In the genomic region with DNA sequence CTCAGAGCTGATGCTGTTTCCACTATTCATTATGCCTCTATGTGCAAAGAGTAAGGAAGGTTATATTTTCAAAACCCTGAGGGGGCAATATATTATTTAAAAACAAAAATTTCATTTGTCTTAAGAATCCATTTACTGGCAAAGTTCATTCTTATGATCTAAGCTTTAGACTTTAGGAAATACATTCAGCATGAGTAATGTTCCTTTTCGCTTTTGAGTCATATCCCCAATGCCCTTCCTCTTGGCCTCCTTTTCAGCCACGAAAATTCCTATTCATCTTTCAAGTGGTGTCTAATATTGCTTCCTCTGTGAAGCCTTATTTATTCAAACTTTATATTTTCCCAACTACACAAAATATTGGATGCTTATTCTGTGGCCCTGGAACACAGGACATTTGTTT, we compare ENCODE assay signal across 15 cellular contexts.
A peak's percentile ranks its signal among the peaks of the same experiment; 100 is the strongest.
DNase-seq lines count a peak whose midpoint lies in the region; ATAC-seq and TF ChIP-seq lines count a peak whose summit lies in the region.
"Had no signal": no experiment of that assay in that cellular context is flagged by ENCODE, and none has a peak within 500 bp of the region (broad histone marks: within the 10 kb centered on the region; RNA-seq: fewer than 3 reads in every experiment).

No MANE protein-coding gene starts in this region.

- no peaks in the 10 kb centered on the region for H3K79me2 ChIP-seq in GM23248 (ENCODE audit: insufficient read depth)

- intact Hi-C loops in sciatic nerve (cut with DNase I): no loop called here

- H3K27me3 ChIP-seq in GM23248 (replicated peaks; ENCODE audit: insufficient read depth): no peaks in the 10 kb centered on the region
- H3K27me3 ChIP-seq: ovary, tibial nerve had no signal

- no peak overlapping the region for H2AFZ ChIP-seq in GM23248

- no peak overlapping the region for H3K27ac ChIP-seq in GM23248
- H3K27ac ChIP-seq: ovary had no signal

- H3K4me2 ChIP-seq in GM23248 (ENCODE audit: unreplicated experiment): peak overlapping the region; percentile 38

- CTCF ChIA-PET in WTC11 (lab: Charles Lee): no interaction called here

- H3K9me2 ChIP-seq in GM23248 (ENCODE audit: insufficient read depth): no peaks in the 10 kb centered on the region

- H3F3A ChIP-seq in GM23248 (ENCODE audit: insufficient read depth): no peaks in the 10 kb centered on the region

- DNase-seq in GM23248 (peak; percentile 64), fibroblast of the conjunctiva (ENCODE audit: low read depth) (peak; percentile 68), sciatic nerve (ENCODE audit: low spot score) (no peak), WTC11 (ENCODE audit: low spot score) (no peak), NCI-H1436 (lab: John Stamatoyannopoulos, UW) (no peak), NCI-H1930 (lab: John Stamatoyannopoulos, UW) (no peak)
- no peak for DNase-seq in stimulated activated CD4-positive, alpha-beta T cell treated with anti-CD3 and anti-CD28 coated beads, Interleukin-1b, Interleukin-23, amount 100 ng/mL, for 48 hours
- DNase-seq: COR-L47, NCI-H1092 treated with DMSO at 0.1 percent for 48 hours, NCI-H774, ovary, T-helper 17 cell had no signal

- no peak for TF ChIP-seq CTCF in WTC11 (IDR thresholded peaks at IDR 0.05)

- H4K20me1 ChIP-seq in GM23248 (ENCODE audit: insufficient read depth): no peaks in the 10 kb centered on the region

- H3K36me3 Mint-ChIP-seq in WTC11: no peaks in the 10 kb centered on the region; the same call in 1 of the 2 replicates
- H3K36me3 Mint-ChIP-seq: activated naive CD8-positive, alpha-beta T cell had no signal

- H3K27me3 Mint-ChIP-seq in WTC11 (ENCODE audit: low read depth): no peaks in the 10 kb centered on the region
- H3K27me3 Mint-ChIP-seq: activated naive CD8-positive, alpha-beta T cell; T-helper 17 cell had no signal

- H3K9me3 Mint-ChIP-seq in WTC11: peaks cover 16% of the 10 kb centered on the region

- H3K9me3 ChIP-seq in GM23248 (ENCODE audit: low read depth): no peaks in the 10 kb centered on the region
- H3K9me3 ChIP-seq: ovary had no signal

- POLR2A ChIA-PET in WTC11 (lab: Charles Lee): no interaction called here

- H3K9ac ChIP-seq in GM23248: no peak overlapping the region

- ATAC-seq in SK-N-SH treated with all-trans-retinoic acid at 6 μM for 48 hours (peak; percentile 76), sciatic nerve (peak; percentile 67), WTC11 (no peak)
- ATAC-seq: T-helper 17 cell had no signal

- no peak overlapping the region for H3K4me3 ChIP-seq in GM23248
- H3K4me3 ChIP-seq: ovary, tibial nerve had no signal

- H3K36me3 ChIP-seq in GM23248 (ENCODE audit: low read depth): no peaks in the 10 kb centered on the region
- H3K36me3 ChIP-seq: ovary, tibial nerve had no signal

- 0 out of 2 replicates have a peak, but pooled peaks cover 5% of the 10 kb centered on the region for H3K4me1 ChIP-seq in GM23248 (ENCODE audit: insufficient read depth)

- H3K27ac Mint-ChIP-seq in WTC11: no peak overlapping the region
- H3K27ac Mint-ChIP-seq: activated naive CD8-positive, alpha-beta T cell; T-helper 17 cell had no signal

- no peaks in the 10 kb centered on the region for H3K4me1 Mint-ChIP-seq in WTC11
- H3K4me1 Mint-ChIP-seq: T-helper 17 cell had no signal

- 0 to 2% methylated on average over 2 of the region's 2 CpGs for WGBS in GM23248 (ENCODE audit: low coverage in 1 of 2, low lambda C conversion rate in 2 of 2, missing lambda C conversion rate in 2 of 2), 2 experiments

- in situ Hi-C loops in GM23248 (cut with MboI): no loop called here

- H3K4me3 Mint-ChIP-seq in WTC11: no peak overlapping the region
- H3K4me3 Mint-ChIP-seq: activated naive CD8-positive, alpha-beta T cell; T-helper 17 cell had no signal

TF ChIP-seq in SK-N-SH treated with all-trans-retinoic acid at 6 μM for 48 hours, 23 proteins besides CTCF, POLR2A, EP300 and RAD21:
- TF ChIP-seq, protein P1, sequence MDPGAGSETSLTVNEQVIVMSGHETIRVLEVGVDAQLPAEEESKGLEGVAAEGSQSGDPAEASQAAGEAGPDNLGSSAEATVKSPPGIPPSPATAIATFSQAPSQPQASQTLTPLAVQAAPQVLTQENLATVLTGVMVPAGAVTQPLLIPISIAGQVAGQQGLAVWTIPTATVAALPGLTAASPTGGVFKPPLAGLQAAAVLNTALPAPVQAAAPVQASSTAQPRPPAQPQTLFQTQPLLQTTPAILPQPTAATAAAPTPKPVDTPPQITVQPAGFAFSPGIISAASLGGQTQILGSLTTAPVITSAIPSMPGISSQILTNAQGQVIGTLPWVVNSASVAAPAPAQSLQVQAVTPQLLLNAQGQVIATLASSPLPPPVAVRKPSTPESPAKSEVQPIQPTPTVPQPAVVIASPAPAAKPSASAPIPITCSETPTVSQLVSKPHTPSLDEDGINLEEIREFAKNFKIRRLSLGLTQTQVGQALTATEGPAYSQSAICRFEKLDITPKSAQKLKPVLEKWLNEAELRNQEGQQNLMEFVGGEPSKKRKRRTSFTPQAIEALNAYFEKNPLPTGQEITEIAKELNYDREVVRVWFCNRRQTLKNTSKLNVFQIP (CRISPR knock-in tag; IDR thresholded peaks at IDR 0.05; ENCODE audit: borderline replicate concordance, low read depth): no peak
- no peak for TF ChIP-seq ARNTL (CRISPR knock-in tag; IDR thresholded peaks at IDR 0.05; ENCODE audit: borderline replicate concordance, low read depth)
- no peak for TF ChIP-seq ZNF70 (CRISPR knock-in tag; IDR thresholded peaks at IDR 0.05)
- peak; percentile 18; the same call in 1 of the 2 replicates for TF ChIP-seq TOX (CRISPR knock-in tag; IDR thresholded peaks at IDR 0.05; ENCODE audit: borderline replicate concordance)

TF ChIP-seq in WTC11, 78 proteins besides CTCF, POLR2A, EP300 and RAD21 (continues in another document):
- TF ChIP-seq, protein P2, sequence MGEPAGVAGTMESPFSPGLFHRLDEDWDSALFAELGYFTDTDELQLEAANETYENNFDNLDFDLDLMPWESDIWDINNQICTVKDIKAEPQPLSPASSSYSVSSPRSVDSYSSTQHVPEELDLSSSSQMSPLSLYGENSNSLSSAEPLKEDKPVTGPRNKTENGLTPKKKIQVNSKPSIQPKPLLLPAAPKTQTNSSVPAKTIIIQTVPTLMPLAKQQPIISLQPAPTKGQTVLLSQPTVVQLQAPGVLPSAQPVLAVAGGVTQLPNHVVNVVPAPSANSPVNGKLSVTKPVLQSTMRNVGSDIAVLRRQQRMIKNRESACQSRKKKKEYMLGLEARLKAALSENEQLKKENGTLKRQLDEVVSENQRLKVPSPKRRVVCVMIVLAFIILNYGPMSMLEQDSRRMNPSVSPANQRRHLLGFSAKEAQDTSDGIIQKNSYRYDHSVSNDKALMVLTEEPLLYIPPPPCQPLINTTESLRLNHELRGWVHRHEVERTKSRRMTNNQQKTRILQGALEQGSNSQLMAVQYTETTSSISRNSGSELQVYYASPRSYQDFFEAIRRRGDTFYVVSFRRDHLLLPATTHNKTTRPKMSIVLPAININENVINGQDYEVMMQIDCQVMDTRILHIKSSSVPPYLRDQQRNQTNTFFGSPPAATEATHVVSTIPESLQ (CRISPR knock-in tag; IDR thresholded peaks at IDR 0.05): no peak
- TF ChIP-seq NR3C1 (CRISPR knock-in tag; conservative IDR thresholded peaks at IDR 0.05; ENCODE audit: low read depth) (no peak), MXD4 (CRISPR knock-in tag; IDR thresholded peaks at IDR 0.05; ENCODE audit: borderline replicate concordance) (no peak), SOX15 (CRISPR knock-in tag; IDR thresholded peaks at IDR 0.05) (no peak), FOXJ3 (CRISPR knock-in tag; IDR thresholded peaks at IDR 0.05; ENCODE audit: borderline replicate concordance) (no peak), NFATC4 (CRISPR knock-in tag; IDR thresholded peaks at IDR 0.05) (no peak), ETV6 (CRISPR knock-in tag; IDR thresholded peaks at IDR 0.05) (no peak), RORB (CRISPR knock-in tag; IDR thresholded peaks at IDR 0.05) (no peak), CREB1 (CRISPR knock-in tag; IDR thresholded peaks at IDR 0.05) (no peak), FOXP1 (CRISPR knock-in tag; IDR thresholded peaks at IDR 0.05; ENCODE audit: borderline replicate concordance) (no peak), ZNF138 (CRISPR knock-in tag; conservative IDR thresholded peaks at IDR 0.05) (no peak), HMGA2 (CRISPR knock-in tag; IDR thresholded peaks at IDR 0.05) (no peak), NFE2L1 (CRISPR knock-in tag; IDR thresholded peaks at IDR 0.05) (no peak)
- TF ChIP-seq, protein P3, sequence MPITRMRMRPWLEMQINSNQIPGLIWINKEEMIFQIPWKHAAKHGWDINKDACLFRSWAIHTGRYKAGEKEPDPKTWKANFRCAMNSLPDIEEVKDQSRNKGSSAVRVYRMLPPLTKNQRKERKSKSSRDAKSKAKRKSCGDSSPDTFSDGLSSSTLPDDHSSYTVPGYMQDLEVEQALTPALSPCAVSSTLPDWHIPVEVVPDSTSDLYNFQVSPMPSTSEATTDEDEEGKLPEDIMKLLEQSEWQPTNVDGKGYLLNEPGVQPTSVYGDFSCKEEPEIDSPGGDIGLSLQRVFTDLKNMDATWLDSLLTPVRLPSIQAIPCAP (CRISPR knock-in tag; IDR thresholded peaks at IDR 0.05): no peak
- TF ChIP-seq, protein P4, sequence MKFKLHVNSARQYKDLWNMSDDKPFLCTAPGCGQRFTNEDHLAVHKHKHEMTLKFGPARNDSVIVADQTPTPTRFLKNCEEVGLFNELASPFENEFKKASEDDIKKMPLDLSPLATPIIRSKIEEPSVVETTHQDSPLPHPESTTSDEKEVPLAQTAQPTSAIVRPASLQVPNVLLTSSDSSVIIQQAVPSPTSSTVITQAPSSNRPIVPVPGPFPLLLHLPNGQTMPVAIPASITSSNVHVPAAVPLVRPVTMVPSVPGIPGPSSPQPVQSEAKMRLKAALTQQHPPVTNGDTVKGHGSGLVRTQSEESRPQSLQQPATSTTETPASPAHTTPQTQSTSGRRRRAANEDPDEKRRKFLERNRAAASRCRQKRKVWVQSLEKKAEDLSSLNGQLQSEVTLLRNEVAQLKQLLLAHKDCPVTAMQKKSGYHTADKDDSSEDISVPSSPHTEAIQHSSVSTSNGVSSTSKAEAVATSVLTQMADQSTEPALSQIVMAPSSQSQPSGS (CRISPR knock-in tag; IDR thresholded peaks at IDR 0.05; ENCODE audit: borderline replicate concordance, low read depth): no peak
- TF ChIP-seq, protein P5, sequence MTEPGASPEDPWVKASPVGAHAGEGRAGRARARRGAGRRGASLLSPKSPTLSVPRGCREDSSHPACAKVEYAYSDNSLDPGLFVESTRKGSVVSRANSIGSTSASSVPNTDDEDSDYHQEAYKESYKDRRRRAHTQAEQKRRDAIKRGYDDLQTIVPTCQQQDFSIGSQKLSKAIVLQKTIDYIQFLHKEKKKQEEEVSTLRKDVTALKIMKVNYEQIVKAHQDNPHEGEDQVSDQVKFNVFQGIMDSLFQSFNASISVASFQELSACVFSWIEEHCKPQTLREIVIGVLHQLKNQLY (CRISPR knock-in tag; IDR thresholded peaks at IDR 0.05): no peak

Comparison
In these comparisons a context has a peak if more than half of its experiments do, and no peak if none do; other contexts are left out.
1. DNase-seq: peak in GM23248 (single experiment) and fibroblast of the conjunctiva (single experiment); none in sciatic nerve (single experiment), WTC11 (single experiment), NCI-H1436 (single experiment), NCI-H1930 (0 of 2) and stimulated activated CD4-positive, alpha-beta T cell treated with anti-CD3 and anti-CD28 coated beads, Interleukin-1b, Interleukin-23, amount 100 ng/mL, for 48 hours (single experiment).